In the genomic region with DNA sequence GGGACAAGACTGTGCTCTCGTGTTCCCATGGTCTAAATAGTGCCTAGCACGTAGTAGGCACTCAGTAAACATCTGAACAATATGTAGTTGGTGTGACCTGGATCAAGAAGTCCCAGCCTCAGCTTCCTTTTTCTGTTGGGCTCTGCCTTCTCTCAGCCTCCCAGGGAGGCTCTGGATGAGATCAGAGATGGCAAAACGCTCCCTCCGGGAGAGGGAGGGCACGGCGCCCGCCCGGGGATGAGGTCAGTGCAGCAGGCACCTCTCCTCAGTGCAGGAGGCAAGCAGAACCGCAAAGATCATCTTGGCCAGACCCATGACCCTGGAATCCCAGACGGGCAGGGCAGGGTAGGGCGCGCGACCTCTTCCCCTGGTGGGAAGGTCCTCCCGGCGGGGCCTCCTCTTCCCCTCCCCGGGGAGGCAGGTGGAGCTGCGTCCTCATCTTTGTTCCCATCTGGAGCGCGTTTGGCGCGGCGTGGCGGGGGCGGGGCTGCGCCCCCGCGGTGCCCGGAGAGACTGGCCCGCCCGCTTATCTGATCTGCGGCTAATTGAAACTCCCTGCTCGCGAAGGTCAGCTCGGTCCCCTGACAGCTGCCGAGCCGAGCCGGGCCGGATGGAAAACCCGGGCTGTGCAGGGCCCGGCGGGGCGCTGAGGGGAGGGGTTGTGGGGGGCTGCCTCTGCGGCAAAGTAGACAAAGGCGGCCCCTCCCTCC, we compare ENCODE assay signal across 7 cellular contexts.
A peak's percentile ranks its signal among the peaks of the same experiment; 100 is the strongest.
DNase-seq lines count a peak whose midpoint lies in the region; ATAC-seq and TF ChIP-seq lines count a peak whose summit lies in the region.

No MANE protein-coding gene starts in this region.

- no peaks in the 10 kb centered on the region for H3K27me3 ChIP-seq in liver (ENCODE audit: control insufficient read depth in 4 of 4, insufficient read depth in 4 of 4, low read length in 3 of 4)
- H3K27me3 ChIP-seq in thoracic aorta (replicated peaks; ENCODE audit: insufficient read depth) = no peaks in the 10 kb centered on the region

- H3K4me3 ChIP-seq in liver (ENCODE audit: low read depth in 1 of 3, low read length in 3 of 3) (peak overlapping the region in 1 of 3 donors; percentile 22), thoracic aorta (peak overlapping the region; percentile 81)

- no peak overlapping the region for H3K27ac ChIP-seq in liver (ENCODE audit: low read depth in 1 of 2, low read length in 2 of 2)
- peak overlapping the region in 1 of 2 donors; percentile 17 for H3K27ac ChIP-seq in thoracic aorta

- TF ChIP-seq CTCF in liver (IDR thresholded peaks at IDR 0.05; ENCODE audit: low read depth, low read length, missing input control) = no peak
- TF ChIP-seq CTCF in thoracic aorta (IDR thresholded peaks at IDR 0.05) = no peak

- H3K9ac ChIP-seq in liver (ENCODE audit: low read depth in 1 of 2, low read length in 2 of 2) = no peak overlapping the region

- peaks cover 4 to 25% (median 13%) of the 10 kb centered on the region in 4 donors for H3K4me1 ChIP-seq in liver (ENCODE audit: control insufficient read depth in 4 of 4, insufficient read depth in 4 of 4, low read length in 3 of 4)
- H3K4me1 ChIP-seq in thoracic aorta (ENCODE audit: control insufficient read depth in 1 of 2, low read depth in 2 of 2) = peaks cover 17 to 36% of the 10 kb centered on the region in 2 donors

- DNase-seq in NCI-H526 treated with DMSO at 0.1 percent for 48 hours (lab: John Stamatoyannopoulos, UW) (peak; percentile 74), dermis microvascular lymphatic vessel endothelial cell (ENCODE audit: low read depth in 2 of 2) (peak; percentile 29 to 58), thoracic aorta (ENCODE audit: low spot score) (no peak), NCI-H1930 (lab: John Stamatoyannopoulos, UW) (no peak)

- WGBS in liver = 13% methylated on average over 44 of the region's 44 CpGs

- no peak for TF ChIP-seq RAD21 in liver (IDR thresholded peaks at IDR 0.05)

- peak; percentile 61 for ATAC-seq in thoracic aorta (ENCODE audit: insufficient number of reproducible peaks, low FRiP score, low read depth)
- ATAC-seq in GM21786 (IDR thresholded peaks at IDR 0.05; ENCODE audit: unreplicated experiment) = no peak

- H3K36me3 ChIP-seq in liver (ENCODE audit: control insufficient read depth in 4 of 4, insufficient read depth in 3 of 4, low read depth in 1 of 4, low read length in 3 of 4) (no peaks in the 10 kb centered on the region), thoracic aorta (no peaks in the 10 kb centered on the region)

- TF ChIP-seq POLR2A in GM19099 (IDR thresholded peaks at IDR 0.05; ENCODE audit: extremely low read depth, insufficient read length, low read depth) = peak; percentile 22

- H3K9me3 ChIP-seq in liver (ENCODE audit: control insufficient read depth in 4 of 4, low read length in 3 of 4) = peaks cover 0 to 5% (median 0%) of the 10 kb centered on the region in 4 donors
- no peaks in the 10 kb centered on the region for H3K9me3 ChIP-seq in thoracic aorta

TF ChIP-seq in liver, 16 proteins besides CTCF, POLR2A, EP300 and RAD21:
- TF ChIP-seq HNF4A (conservative IDR thresholded peaks at IDR 0.05) (no peak), NR2F2 (IDR thresholded peaks at IDR 0.05) (peak; percentile 14)
- TF ChIP-seq, protein P1, sequence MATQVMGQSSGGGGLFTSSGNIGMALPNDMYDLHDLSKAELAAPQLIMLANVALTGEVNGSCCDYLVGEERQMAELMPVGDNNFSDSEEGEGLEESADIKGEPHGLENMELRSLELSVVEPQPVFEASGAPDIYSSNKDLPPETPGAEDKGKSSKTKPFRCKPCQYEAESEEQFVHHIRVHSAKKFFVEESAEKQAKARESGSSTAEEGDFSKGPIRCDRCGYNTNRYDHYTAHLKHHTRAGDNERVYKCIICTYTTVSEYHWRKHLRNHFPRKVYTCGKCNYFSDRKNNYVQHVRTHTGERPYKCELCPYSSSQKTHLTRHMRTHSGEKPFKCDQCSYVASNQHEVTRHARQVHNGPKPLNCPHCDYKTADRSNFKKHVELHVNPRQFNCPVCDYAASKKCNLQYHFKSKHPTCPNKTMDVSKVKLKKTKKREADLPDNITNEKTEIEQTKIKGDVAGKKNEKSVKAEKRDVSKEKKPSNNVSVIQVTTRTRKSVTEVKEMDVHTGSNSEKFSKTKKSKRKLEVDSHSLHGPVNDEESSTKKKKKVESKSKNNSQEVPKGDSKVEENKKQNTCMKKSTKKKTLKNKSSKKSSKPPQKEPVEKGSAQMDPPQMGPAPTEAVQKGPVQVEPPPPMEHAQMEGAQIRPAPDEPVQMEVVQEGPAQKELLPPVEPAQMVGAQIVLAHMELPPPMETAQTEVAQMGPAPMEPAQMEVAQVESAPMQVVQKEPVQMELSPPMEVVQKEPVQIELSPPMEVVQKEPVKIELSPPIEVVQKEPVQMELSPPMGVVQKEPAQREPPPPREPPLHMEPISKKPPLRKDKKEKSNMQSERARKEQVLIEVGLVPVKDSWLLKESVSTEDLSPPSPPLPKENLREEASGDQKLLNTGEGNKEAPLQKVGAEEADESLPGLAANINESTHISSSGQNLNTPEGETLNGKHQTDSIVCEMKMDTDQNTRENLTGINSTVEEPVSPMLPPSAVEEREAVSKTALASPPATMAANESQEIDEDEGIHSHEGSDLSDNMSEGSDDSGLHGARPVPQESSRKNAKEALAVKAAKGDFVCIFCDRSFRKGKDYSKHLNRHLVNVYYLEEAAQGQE (IDR thresholded peaks at IDR 0.05) = no peak
- TF ChIP-seq, protein P2, sequence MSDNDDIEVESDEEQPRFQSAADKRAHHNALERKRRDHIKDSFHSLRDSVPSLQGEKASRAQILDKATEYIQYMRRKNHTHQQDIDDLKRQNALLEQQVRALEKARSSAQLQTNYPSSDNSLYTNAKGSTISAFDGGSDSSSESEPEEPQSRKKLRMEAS (IDR thresholded peaks at IDR 0.05) = no peak

Comparison
In these comparisons a context has a peak if more than half of its experiments do, and no peak if none do; other contexts are left out.
1. DNase-seq: peak in NCI-H526 treated with DMSO at 0.1 percent for 48 hours (single experiment) and dermis microvascular lymphatic vessel endothelial cell (2 of 2); none in thoracic aorta (single experiment) and NCI-H1930 (0 of 2).